Comparison of ENCODE assay signal across 9 cellular contexts in the genomic region with DNA sequence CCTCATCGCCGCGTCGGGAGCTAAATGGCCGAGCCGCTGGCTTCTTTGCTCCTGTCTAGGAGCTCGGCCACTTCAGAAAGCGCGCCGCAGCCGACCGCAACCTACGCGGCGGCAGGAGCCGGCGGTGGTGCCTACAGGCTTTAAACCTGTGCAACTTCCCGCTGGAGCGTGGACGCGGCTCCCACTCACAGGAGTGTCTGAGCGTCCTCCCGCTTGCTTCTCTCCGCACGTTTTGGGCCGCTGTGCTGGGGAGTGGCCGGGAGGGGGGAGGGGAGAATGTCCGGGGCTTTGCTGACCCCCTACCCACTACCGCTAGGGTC. TPM values are rescaled to one million over a fixed set of nuclear protein-coding genes. Genes with fewer than 3 reads are reported as not detected.
A peak's percentile ranks its signal among the peaks of the same experiment; 100 is the strongest.
DNase-seq lines count a peak whose midpoint lies in the region; ATAC-seq and TF ChIP-seq lines count a peak whose summit lies in the region.
"Had no signal": no experiment of that assay in that cellular context is flagged by ENCODE, and none has a peak within 500 bp of the region (broad histone marks: within the 10 kb centered on the region; RNA-seq: fewer than 3 reads in every experiment).

No MANE protein-coding gene starts in this region.

- H3K4me3 ChIP-seq in coronary artery, result peak overlapping the region; percentile 61
- peak overlapping the region; percentile 39 for H3K4me3 ChIP-seq in urinary bladder (ENCODE audit: low read depth, low read length)

- H3K27ac Mint-ChIP-seq in mesothelial cell of epicardium, result peak overlapping the region; percentile 59

- peak overlapping the region; percentile 72 for H3K4me3 Mint-ChIP-seq in mesothelial cell of epicardium

- intact Hi-C loops in Right ventricle myocardium inferior (cut with DNase I) (loop anchor here (10.0 kb wide), 1 partner anchor 213 kb away; no protein-coding TSS in a partner anchor), cardiac septum (cut with DNase I) (loop anchor here (5.0 to 10.0 kb wide), 2 partner anchors 86 to 213 kb away; no protein-coding TSS in a partner anchor)

- peak; percentile 28 for ATAC-seq in Right ventricle myocardium inferior
- ATAC-seq in GM21526 (IDR thresholded peaks at IDR 0.05; ENCODE audit: low FRiP score, unreplicated experiment), result no peak

- no peak for DNase-seq in Right ventricle myocardium inferior (ENCODE audit: missing footprints)
- DNase-seq in cardiac septum (ENCODE audit: low spot score), result no peak
- DNase-seq in coronary artery (ENCODE audit: low spot score), result no peak
- DNase-seq in mesothelial cell of epicardium (ENCODE audit: low spot score in 2 of 2, unreplicated experiment in 2 of 2), result peak; percentile 25 to 58
- no peak for DNase-seq in activated CD4-positive, CD25-positive, alpha-beta regulatory T cell treated with anti-CD3 and anti-CD28 coated beads, Interleukin-2, amount 50 U/mL, for 72 hours
- no peak for DNase-seq in amniotic stem cell (lab: John Stamatoyannopoulos, UW)
- DNase-seq: NCI-H1930 had no signal

- no peaks in the 10 kb centered on the region for H3K36me3 Mint-ChIP-seq in mesothelial cell of epicardium

- H3K27ac ChIP-seq in coronary artery (peak overlapping the region in 1 of 2 donors; percentile 52), urinary bladder (ENCODE audit: low read depth) (no peak overlapping the region)

- WGBS in urinary bladder, result 3% methylated on average over 29 of the region's 29 CpGs

- no peaks in the 10 kb centered on the region for H3K4me1 ChIP-seq in urinary bladder (ENCODE audit: insufficient read depth)

- H3K9me3 Mint-ChIP-seq in mesothelial cell of epicardium, result peaks cover 24% of the 10 kb centered on the region

- no peaks in the 10 kb centered on the region for H3K36me3 ChIP-seq in urinary bladder (ENCODE audit: insufficient read depth)

- TF ChIP-seq CTCF in coronary artery (IDR thresholded peaks at IDR 0.05) (no peak), mesothelial cell of epicardium (IDR thresholded peaks at IDR 0.05; ENCODE audit: unreplicated experiment) (no peak)

- no peaks in the 10 kb centered on the region for H3K27me3 Mint-ChIP-seq in mesothelial cell of epicardium (ENCODE audit: low read depth)

- peaks cover 20% of the 10 kb centered on the region for H3K4me1 Mint-ChIP-seq in mesothelial cell of epicardium

RNA-seq across cellular contexts. Expression of a gene that starts 1.0 kb away (rescaled TPM):
- total RNA-seq in Right ventricle myocardium inferior (5.7 TPM), cardiac septum (6.7 TPM), mesothelial cell of epicardium (22.8 to 24.6 TPM (median 24.0 TPM) in 3 replicates), urinary bladder (14.4 TPM)
- polyA plus RNA-seq in urinary bladder, result 9.7 TPM

Comparison
In these comparisons a context has a peak if more than half of its experiments do, and no peak if none do; other contexts are left out.
1. DNase-seq: peak in mesothelial cell of epicardium (2 of 2); none in Right ventricle myocardium inferior (single experiment), cardiac septum (single experiment), coronary artery (single experiment), activated CD4-positive, CD25-positive, alpha-beta regulatory T cell treated with anti-CD3 and anti-CD28 coated beads, Interleukin-2, amount 50 U/mL, for 72 hours (single experiment) and amniotic stem cell (single experiment).